Comparison of ENCODE assay signal across 23 cellular contexts in the genomic region with DNA sequence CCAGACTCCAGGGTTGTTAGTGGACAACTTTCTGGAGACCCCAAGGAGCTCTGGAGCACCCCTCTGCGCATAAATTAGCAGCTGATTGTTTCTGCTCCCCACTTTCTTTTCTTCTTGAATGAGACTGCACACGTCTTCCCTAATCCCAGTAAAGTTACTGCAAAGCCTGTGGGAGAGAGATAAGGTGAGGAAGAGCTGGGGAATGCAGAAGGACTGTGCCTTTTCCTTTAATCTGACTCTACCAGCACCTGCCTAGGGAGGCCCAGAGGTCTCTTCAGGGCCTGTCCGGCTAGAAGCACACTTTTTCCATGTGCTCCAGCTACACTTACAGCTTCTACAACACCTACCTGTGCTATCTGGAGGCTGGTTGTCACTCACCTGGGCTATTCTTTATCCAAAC.
DNase-seq lines count a peak whose midpoint lies in the region; ATAC-seq, FAIRE-seq and TF ChIP-seq lines count a peak whose summit lies in the region.
"Had no signal": no experiment of that assay in that cellular context is flagged by ENCODE, and none has a peak within 500 bp of the region (broad histone marks: within the 10 kb centered on the region; RNA-seq: fewer than 3 reads in every experiment).

No MANE protein-coding gene starts in this region.

- no peaks in the 10 kb centered on the region for H3K9me3 Mint-ChIP-seq in GM23338

- CTCF ChIA-PET in K562 (lab: Yijun Ruan, JAX; ENCODE audit: low intra/inter-chr PET ratio) = no interaction called here

- H3K4me1 ChIP-seq in K562 (replicated peaks in 1 of 2; ENCODE audit: control insufficient read depth in 2 of 2, insufficient read depth in 2 of 2, low read length in 2 of 2) (no peaks in the 10 kb centered on the region; a peak in 1 of 5 replicates), GM23338 (ENCODE audit: insufficient read depth) (no peaks in the 10 kb centered on the region)
- H3K4me1 ChIP-seq: BE2C had no signal

- no peaks in the 10 kb centered on the region for H3K9me3 ChIP-seq in K562 (replicated peaks; ENCODE audit: control insufficient read depth, insufficient read depth, low read depth, low read length)
- H3K9me3 ChIP-seq: BE2C had no signal

- H3K4me3 ChIP-seq in K562 (no peak overlapping the region), GM23338 (no peak overlapping the region)
- H3K4me3 ChIP-seq: BLaER1 had no signal

- no peak for TF ChIP-seq CTCF in K562 (IDR thresholded peaks at IDR 0.05 in 2 of 3, conservative IDR thresholded peaks at IDR 0.05 in 1 of 3; ENCODE audit: insufficient read depth in 2 of 3, low read depth in 1 of 3, low read length in 3 of 3)
- TF ChIP-seq CTCF in GM23338 (conservative IDR thresholded peaks at IDR 0.05; ENCODE audit: low read depth in 2 of 2) = no peak

- H2AFZ ChIP-seq in K562 (ENCODE audit: low read depth, low read length) = no peak overlapping the region
- H2AFZ ChIP-seq in GM23338 = no peak overlapping the region

- H3K27ac ChIP-seq in K562 (ENCODE audit: extremely low read depth, low read depth, low read length) (no peak overlapping the region), GM23338 (ENCODE audit: low read depth) (no peak overlapping the region)
- H3K27ac ChIP-seq: BLaER1 had no signal

- no peaks in the 10 kb centered on the region for H3K9me1 ChIP-seq in K562 (ENCODE audit: control insufficient read depth, insufficient read depth, low read length)

- no peaks in the 10 kb centered on the region; the same call in 2 of the 3 replicates for H3K4me1 Mint-ChIP-seq in GM23338
- H3K4me1 Mint-ChIP-seq: CD14-positive monocyte; CD4-positive, alpha-beta memory T cell; CD4-positive, CD25-positive, alpha-beta regulatory T cell; CD8-positive, alpha-beta memory T cell had no signal

- H3K36me3 Mint-ChIP-seq in GM23338 (ENCODE audit: low read depth) = no peaks in the 10 kb centered on the region
- H3K36me3 Mint-ChIP-seq: CD14-positive monocyte; CD4-positive, alpha-beta memory T cell; CD4-positive, CD25-positive, alpha-beta regulatory T cell; CD8-positive, alpha-beta memory T cell had no signal

- H3F3A ChIP-seq in GM23338 (replicated peaks; ENCODE audit: low read depth) = no peaks in the 10 kb centered on the region

- in situ Hi-C loops in K562 (cut with MboI) = no loop called here

- H3K9me2 ChIP-seq in GM23338 (ENCODE audit: insufficient read depth) = no peaks in the 10 kb centered on the region; the same call in 1 of the 2 replicates

- H3K4me3 Mint-ChIP-seq in GM23338 = no peak overlapping the region
- H3K4me3 Mint-ChIP-seq: CD14-positive monocyte; CD4-positive, alpha-beta memory T cell; CD8-positive, alpha-beta memory T cell had no signal

- H3K27me3 Mint-ChIP-seq in GM23338 (ENCODE audit: insufficient read depth, low read depth, poor library complexity) = peaks cover 2% of the 10 kb centered on the region
- H3K27me3 Mint-ChIP-seq: CD4-positive, alpha-beta memory T cell; CD4-positive, CD25-positive, alpha-beta regulatory T cell had no signal

- H4K20me1 ChIP-seq in K562 (replicated peaks; ENCODE audit: control insufficient read depth, insufficient read depth, low read length) (no peaks in the 10 kb centered on the region), GM23338 (replicated peaks; ENCODE audit: insufficient read depth) (no peaks in the 10 kb centered on the region; the same call in 1 of the 2 replicates)
- H4K20me1 ChIP-seq: BLaER1 had no signal

- H3K79me2 ChIP-seq in K562 (ENCODE audit: control insufficient read depth, insufficient read depth, low read length) (no peaks in the 10 kb centered on the region), GM23338 (replicated peaks; ENCODE audit: insufficient read depth) (no peaks in the 10 kb centered on the region)

- BruUV-seq in K562 (replicated peaks; lab: Mats Ljungman, UMichigan) = no TSS peak

- H3K36me3 ChIP-seq in K562 (ENCODE audit: control insufficient read depth, insufficient read depth, low read length) = no peaks in the 10 kb centered on the region
- H3K36me3 ChIP-seq in GM23338 (ENCODE audit: insufficient read depth) = 0 out of 2 replicates have a peak, but pooled peaks cover 4% of the 10 kb centered on the region
- H3K36me3 ChIP-seq: BE2C, BLaER1 had no signal

- 4% methylated on average over 3 of the region's 3 CpGs for WGBS in K562 (ENCODE audit: insufficient coverage, low coverage, missing lambda C conversion rate)

- intact Hi-C loops in K562 (cut with micrococcal nuclease) = no loop called here

- no peak overlapping the region for H3K9ac ChIP-seq in K562 (ENCODE audit: insufficient read depth in 1 of 2, low read depth in 2 of 2, low read length in 2 of 2)
- H3K9ac ChIP-seq: BLaER1 had no signal

- TF ChIP-seq EP300 in K562 (IDR thresholded peaks at IDR 0.05; ENCODE audit: low read length) = no peak

- no peak for TF ChIP-seq POLR2A in K562 (conservative IDR thresholded peaks at IDR 0.05)

- ATAC-seq in K562 (no peak), HG02884 (IDR thresholded peaks at IDR 0.05; ENCODE audit: unreplicated experiment) (no peak), GM23338 (no peak)

- H3K4me2 ChIP-seq in K562 (ENCODE audit: insufficient read depth, low read length) = no peak overlapping the region
- no peak overlapping the region for H3K4me2 ChIP-seq in GM23338

- POLR2A ChIA-PET in K562 (lab: Yijun Ruan, JAX) = interaction anchor here (0.7 to 1.2 kb wide), 2 partner anchors 18 to 20 kb away, joined by 3 read pairs; no protein-coding TSS in a partner anchor

- H3K27me3 ChIP-seq in K562 (ENCODE audit: control insufficient read depth in 2 of 2, insufficient read depth in 2 of 2, low read length in 2 of 2) = no peaks in the 10 kb centered on the region
- no peaks in the 10 kb centered on the region for H3K27me3 ChIP-seq in GM23338 (ENCODE audit: insufficient read depth)
- H3K27me3 ChIP-seq: BE2C, BLaER1 had no signal

- no peak overlapping the region; the same call in 1 of the 2 replicates for H3K27ac Mint-ChIP-seq in GM23338
- H3K27ac Mint-ChIP-seq: CD14-positive monocyte; CD4-positive, alpha-beta memory T cell; CD4-positive, CD25-positive, alpha-beta regulatory T cell; CD8-positive, alpha-beta memory T cell had no signal

- peak in 1 of 2 experiments; percentile 10; a peak in 1 of 4 replicates for TF ChIP-seq RAD21 in K562 (CRISPR knock-in tag; conservative IDR thresholded peaks at IDR 0.05 in 1 of 2, IDR thresholded peaks at IDR 0.05 in 1 of 2)

- DNase-seq in OCI-M1 (lab: John Stamatoyannopoulos, UW) (peak; percentile 12), K562 (ENCODE audit: extremely low read depth in 1 of 4, low spot score in 3 of 4) (peak; percentile 13 to 29 (median 18)), UCSD-AML1 (lab: John Stamatoyannopoulos, UW; ENCODE audit: unreplicated experiment) (no peak), GM23338 (ENCODE audit: low spot score) (no peak)
- DNase-seq: 8988T; ACHN; BE2C; C1 segment of cervical spinal cord; Calu3; CD4-positive, alpha-beta memory T cell; CD4-positive, CD25-positive, alpha-beta regulatory T cell; CD8-positive, alpha-beta memory T cell; COR-L47; DMS79 treated with DMSO at 0.1 percent for 48 hours; GF-D8 had no signal

- no peak for FAIRE-seq in K562 (lab: Jason Lieb, UNC)
- FAIRE-seq: A204.1, D721Med, G401.6, GM12891, GM19239 had no signal

TF ChIP-seq in K562, 482 proteins besides CTCF, POLR2A, EP300 and RAD21 (continues in another document):
- no peak for TF ChIP-seq SMARCA5 (IDR thresholded peaks at IDR 0.05)
- TF ChIP-seq SIN3A (IDR thresholded peaks at IDR 0.05; ENCODE audit: borderline replicate concordance in 2 of 2, control insufficient read depth in 1 of 2, low read depth in 2 of 2, low read length in 2 of 2) = no peak
- 0 out of 2 replicates have a peak, but pooled peaks have one; percentile 26 for TF ChIP-seq ELF4 (CRISPR knock-in tag; IDR thresholded peaks at IDR 0.05)
- no peak for TF ChIP-seq ZNF133 (CRISPR knock-in tag; IDR thresholded peaks at IDR 0.05)
- TF ChIP-seq, protein P1, sequence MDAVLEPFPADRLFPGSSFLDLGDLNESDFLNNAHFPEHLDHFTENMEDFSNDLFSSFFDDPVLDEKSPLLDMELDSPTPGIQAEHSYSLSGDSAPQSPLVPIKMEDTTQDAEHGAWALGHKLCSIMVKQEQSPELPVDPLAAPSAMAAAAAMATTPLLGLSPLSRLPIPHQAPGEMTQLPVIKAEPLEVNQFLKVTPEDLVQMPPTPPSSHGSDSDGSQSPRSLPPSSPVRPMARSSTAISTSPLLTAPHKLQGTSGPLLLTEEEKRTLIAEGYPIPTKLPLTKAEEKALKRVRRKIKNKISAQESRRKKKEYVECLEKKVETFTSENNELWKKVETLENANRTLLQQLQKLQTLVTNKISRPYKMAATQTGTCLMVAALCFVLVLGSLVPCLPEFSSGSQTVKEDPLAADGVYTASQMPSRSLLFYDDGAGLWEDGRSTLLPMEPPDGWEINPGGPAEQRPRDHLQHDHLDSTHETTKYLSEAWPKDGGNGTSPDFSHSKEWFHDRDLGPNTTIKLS (IDR thresholded peaks at IDR 0.05; ENCODE audit: borderline replicate concordance, low read depth) = no peak
- TF ChIP-seq ETV1 (tag; conservative IDR thresholded peaks at IDR 0.05; ENCODE audit: low read depth) = no peak
- no peak for TF ChIP-seq SMAD3 (CRISPR knock-in tag; conservative IDR thresholded peaks at IDR 0.05)

Comparison
In these comparisons a context has a peak if more than half of its experiments do, and no peak if none do; other contexts are left out.
1. DNase-seq: peak in OCI-M1 (single experiment) and K562 (4 of 4); none in UCSD-AML1 (single experiment) and GM23338 (single experiment).